11 cellular contexts compared by ENCODE assay signal in the genomic region with DNA sequence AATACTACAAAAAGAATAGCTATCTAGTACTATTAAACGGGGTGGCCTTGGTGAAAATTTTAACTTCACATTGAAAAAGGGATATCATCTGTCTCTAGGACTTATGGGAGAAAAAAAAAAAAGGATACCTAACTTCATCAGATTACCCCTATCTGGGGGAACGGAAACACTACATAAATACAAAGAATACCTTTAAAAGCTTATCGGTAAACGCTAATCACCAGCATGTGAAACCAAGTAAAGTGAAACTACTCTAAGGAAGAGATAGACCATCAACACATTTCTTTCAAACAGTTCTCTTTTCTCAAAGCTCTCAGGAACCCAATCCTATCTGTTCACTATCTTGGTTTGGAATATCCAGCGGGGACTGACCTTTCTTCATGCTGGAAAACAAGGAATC. TPM values are rescaled to one million over a fixed set of nuclear protein-coding genes. Genes with fewer than 3 reads are reported as not detected.
DNase-seq lines count a peak whose midpoint lies in the region; ATAC-seq and TF ChIP-seq lines count a peak whose summit lies in the region.
"Had no signal": no experiment of that assay in that cellular context is flagged by ENCODE, and none has a peak within 500 bp of the region (broad histone marks: within the 10 kb centered on the region; RNA-seq: fewer than 3 reads in every experiment).

No MANE protein-coding gene starts in this region.

- dilution Hi-C loops in mammary epithelial cell (cut with HindIII; ENCODE audit: low sequenced_read_pairs) = no loop called here

- H3K79me2 ChIP-seq in mammary epithelial cell (ENCODE audit: insufficient read depth, low read length) = peaks cover 14% of the 10 kb centered on the region

- H3K27ac ChIP-seq in CD4-positive, alpha-beta memory T cell (ENCODE audit: low read depth, low read length) = no peak overlapping the region
- H3K27ac ChIP-seq in SJCRH30 (peak overlapping the region; percentile 99), mammary epithelial cell (ENCODE audit: insufficient read depth, low read depth, low read length) (no peak overlapping the region)

- H4K20me1 ChIP-seq in mammary epithelial cell (ENCODE audit: insufficient read depth, low read length) = no peaks in the 10 kb centered on the region

- H3K27me3 ChIP-seq in CD4-positive, alpha-beta memory T cell (ENCODE audit: insufficient read depth, low read length) = no peaks in the 10 kb centered on the region
- H3K27me3 ChIP-seq in SJCRH30 (no peaks in the 10 kb centered on the region), mammary epithelial cell (ENCODE audit: insufficient read depth, low read length) (no peaks in the 10 kb centered on the region)
- H3K27me3 ChIP-seq: testis had no signal

- peaks cover 37% of the 10 kb centered on the region for H3K4me1 ChIP-seq in CD4-positive, alpha-beta memory T cell (ENCODE audit: insufficient read depth, low read length)
- H3K4me1 ChIP-seq in SJCRH30 = peaks cover 29% of the 10 kb centered on the region
- peaks cover 11% of the 10 kb centered on the region for H3K4me1 ChIP-seq in mammary epithelial cell (ENCODE audit: insufficient read depth, low read length)

- no peaks in the 10 kb centered on the region for H3K27me3 Mint-ChIP-seq in CD4-positive, alpha-beta memory T cell

- H3K9me3 ChIP-seq in CD4-positive, alpha-beta memory T cell (ENCODE audit: control insufficient read depth in 1 of 2, low read length in 2 of 2) = no peaks in the 10 kb centered on the region
- H3K9me3 ChIP-seq in SJCRH30 (replicated peaks) (no peaks in the 10 kb centered on the region), mammary epithelial cell (replicated peaks; ENCODE audit: insufficient read depth, low read length) (no peaks in the 10 kb centered on the region)
- H3K9me3 ChIP-seq: testis had no signal

- no peak for DNase-seq in CD4-positive, alpha-beta memory T cell
- DNase-seq in SJCRH30 = peak in 1 of 2 experiments; percentile 36
- peak; percentile 5 for DNase-seq in germinal center (ENCODE audit: low spot score)
- no peak for DNase-seq in mammary epithelial cell
- DNase-seq in AG08396 (ENCODE audit: low spot score) = no peak
- DNase-seq in NCI-H2196 treated with DMSO at 0.1 percent for 48 hours (lab: John Stamatoyannopoulos, UW; ENCODE audit: unreplicated experiment) = no peak
- no peak for DNase-seq in NCI-H1694 treated with DMSO at 0.1 percent for 48 hours (lab: John Stamatoyannopoulos, UW)
- DNase-seq: Calu3, caudate nucleus, testis had no signal

- no peak overlapping the region for H2AFZ ChIP-seq in mammary epithelial cell (ENCODE audit: low read depth, low read length)

- peak overlapping the region; percentile 58 to 93 (median 75) for H3K4me3 Mint-ChIP-seq in CD4-positive, alpha-beta memory T cell

- H3K9me3 Mint-ChIP-seq in CD4-positive, alpha-beta memory T cell = no peaks in the 10 kb centered on the region

- peak overlapping the region; percentile 33 to 87 (median 71) for H3K27ac Mint-ChIP-seq in CD4-positive, alpha-beta memory T cell

- H3K9ac ChIP-seq in mammary epithelial cell (ENCODE audit: insufficient read depth, low read length) = no peak overlapping the region

- ATAC-seq in GM18867 (IDR thresholded peaks at IDR 0.05; ENCODE audit: unreplicated experiment) = peak; percentile 38

- in situ Hi-C loops in mammary epithelial cell (cut with MboI; ENCODE audit: low sequenced_read_pairs in 2 of 2) = no loop called here

- TF ChIP-seq CTCF in mammary epithelial cell (conservative IDR thresholded peaks at IDR 0.05 in 1 of 2, IDR thresholded peaks at IDR 0.05 in 1 of 2; ENCODE audit: extremely low read depth in 1 of 2, insufficient read depth in 1 of 2, low read depth in 1 of 2, low read length in 2 of 2) = no peak

- intact Hi-C loops in CD4-positive, alpha-beta memory T cell (cut with micrococcal nuclease) = no loop called here
- intact Hi-C loops in mammary epithelial cell (cut with micrococcal nuclease) = no loop called here

- no peaks in the 10 kb centered on the region for H3K36me3 ChIP-seq in CD4-positive, alpha-beta memory T cell (ENCODE audit: insufficient read depth, low read length)
- H3K36me3 ChIP-seq in SJCRH30 (no peaks in the 10 kb centered on the region), mammary epithelial cell (ENCODE audit: insufficient read depth, low read length) (no peaks in the 10 kb centered on the region)

- no TSS peak for BruUV-seq in mammary epithelial cell (replicated peaks; lab: Mats Ljungman, UMichigan)

- H3K36me3 Mint-ChIP-seq in CD4-positive, alpha-beta memory T cell = peaks cover 15 to 24% of the 10 kb centered on the region in 2 donors

- CTCF ChIA-PET in CD4-positive, alpha-beta memory T cell (lab: Charles Lee; ENCODE audit: partially characterized antibody) = interaction anchor here (1.6 to 1.7 kb wide), 2 partner anchors 374 to 392 kb away, joined by 4 to 5 read pairs; a partner anchor contains a TSS
- CTCF ChIA-PET in mammary epithelial cell (lab: Charles Lee; ENCODE audit: low non-redundant PET) = no interaction called here

- H3K4me1 Mint-ChIP-seq in CD4-positive, alpha-beta memory T cell = peaks cover 21 to 49% (median 34%) of the 10 kb centered on the region in 4 donors

- POLR2A ChIA-PET in CD4-positive, alpha-beta memory T cell (lab: Charles Lee; ENCODE audit: partially characterized antibody) = interaction anchor here (0.6 to 1.4 kb wide), 3 partner anchors 11 to 238 kb away, joined by 3 to 7 read pairs (median 3); a partner anchor contains a TSS

- 97% methylated on average over 5 of the region's 5 CpGs for WGBS in mammary epithelial cell (ENCODE audit: low coverage, missing lambda C conversion rate)

- H3K4me3 ChIP-seq in CD4-positive, alpha-beta memory T cell (ENCODE audit: low read length in 2 of 2) = no peak overlapping the region
- H3K4me3 ChIP-seq in SJCRH30 (no peak overlapping the region), mammary epithelial cell (replicated peaks in 1 of 3; ENCODE audit: insufficient read depth in 1 of 3, low read depth in 2 of 3, low read length in 3 of 3) (no peak overlapping the region)
- H3K4me3 ChIP-seq: testis had no signal

- H3K4me2 ChIP-seq in mammary epithelial cell (ENCODE audit: insufficient read depth, low read depth, low read length) = no peak overlapping the region

RNA-seq across cellular contexts. Expression of a gene that starts 3.5 kb away (rescaled TPM):
- 10 to 100 TPM; 21.2 to 24.1 TPM for total RNA-seq in CD4-positive, alpha-beta memory T cell
- polyA plus RNA-seq in CD4-positive, alpha-beta memory T cell = 10 to 100 TPM in 1 of 2 donors, 1 to 10 TPM in 1; 8.0 to 18.4 TPM
- 8.6 and 9.7 TPM in 2 replicates for total RNA-seq in SJCRH30 (2014; rRNA removed; shearing (Covaris generic))
- total RNA-seq in mammary epithelial cell = 10 to 100 TPM; 10.7 to 14.5 TPM
- 5.1 TPM for polyA plus RNA-seq in mammary epithelial cell
- polyA minus RNA-seq in mammary epithelial cell = 12.3 TPM
